1 cellular context compared by ENCODE assay signal in the genomic region with DNA sequence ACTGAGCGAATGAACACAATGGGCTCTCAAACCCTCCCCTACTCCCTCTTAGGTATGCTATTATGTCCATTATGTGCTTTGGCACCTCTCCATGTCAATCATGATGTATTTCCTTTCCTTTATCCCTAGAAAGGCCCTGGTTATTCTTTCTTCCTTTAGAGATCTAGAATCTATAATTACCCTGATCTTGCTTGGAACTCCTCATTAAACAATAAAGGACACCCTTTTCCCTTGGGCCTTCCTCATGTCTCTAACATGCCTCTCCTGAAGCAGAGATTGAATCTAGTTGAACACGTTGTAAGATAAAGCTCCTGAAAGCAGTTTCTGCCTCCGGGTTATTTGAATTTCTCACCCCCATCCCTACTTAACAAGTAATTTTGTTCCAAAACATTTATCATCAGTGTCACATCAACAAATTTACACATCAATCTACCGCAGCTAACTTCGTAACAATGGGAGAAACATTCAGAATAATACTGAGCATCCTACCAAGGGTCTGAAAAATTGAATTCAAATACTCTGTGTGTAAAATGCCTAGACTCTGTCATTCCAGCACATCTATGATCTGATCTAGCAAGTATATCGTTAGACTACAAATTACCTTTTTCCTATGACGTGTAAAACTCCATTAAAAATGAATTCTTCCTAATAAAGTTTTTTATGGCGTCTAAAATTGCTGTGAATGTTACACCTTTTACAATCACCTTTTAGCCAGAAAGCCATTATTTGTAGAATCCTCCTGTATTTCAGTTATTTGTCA.
TF ChIP-seq lines count a peak whose summit lies in the region.

No MANE protein-coding gene starts in this region.

TF ChIP-seq in HEK293, 187 proteins besides CTCF, POLR2A, EP300 and RAD21 (continued from another document and continues in another):
- TF ChIP-seq SP3 (tag by site-specific recombination; IDR thresholded peaks at IDR 0.05) (no peak), ZNF350 (tag by site-specific recombination; IDR thresholded peaks at IDR 0.05) (no peak), ZBTB1 (tag by site-specific recombination; IDR thresholded peaks at IDR 0.05) (no peak), ZNF530 (tag by site-specific recombination; IDR thresholded peaks at IDR 0.05; ENCODE audit: low read depth) (no peak), ZNF202 (tag by site-specific recombination; IDR thresholded peaks at IDR 0.05; ENCODE audit: borderline replicate concordance) (no peak), ZNF529 (tag by site-specific recombination; IDR thresholded peaks at IDR 0.05; ENCODE audit: insufficient replicate concordance) (no peak), IKZF3 (tag by site-specific recombination; IDR thresholded peaks at IDR 0.05) (peak; percentile 47; the same call in 1 of the 2 replicates), ZNF280D (tag by site-specific recombination; IDR thresholded peaks at IDR 0.05) (no peak), ZNF596 (tag by site-specific recombination; IDR thresholded peaks at IDR 0.05) (no peak), ZNF140 (tag by site-specific recombination; IDR thresholded peaks at IDR 0.05) (no peak), ZNF791 (tag by site-specific recombination; IDR thresholded peaks at IDR 0.05) (no peak), ZNF121 (tag by site-specific recombination; IDR thresholded peaks at IDR 0.05) (no peak), ZBTB11 (tag by site-specific recombination; conservative IDR thresholded peaks at IDR 0.05; ENCODE audit: low read depth) (no peak), GLIS2 (tag by site-specific recombination; IDR thresholded peaks at IDR 0.05) (no peak), ZNF223 (tag by site-specific recombination; IDR thresholded peaks at IDR 0.05) (no peak), SCRT1 (tag by site-specific recombination; IDR thresholded peaks at IDR 0.05; ENCODE audit: borderline replicate concordance) (no peak), ZNF629 (tag by site-specific recombination; IDR thresholded peaks at IDR 0.05) (peak; percentile 62), ZNF324 (tag by site-specific recombination; IDR thresholded peaks at IDR 0.05) (no peak), OSR2 (tag by site-specific recombination; IDR thresholded peaks at IDR 0.05) (peak; percentile 78), ZNF26 (tag by site-specific recombination; IDR thresholded peaks at IDR 0.05) (no peak), MYNN (tag by site-specific recombination; IDR thresholded peaks at IDR 0.05; ENCODE audit: borderline replicate concordance) (no peak), TSHZ1 (tag by site-specific recombination; IDR thresholded peaks at IDR 0.05; ENCODE audit: borderline replicate concordance) (no peak), OVOL3 (tag by site-specific recombination; IDR thresholded peaks at IDR 0.05) (no peak), ZNF544 (tag by site-specific recombination; IDR thresholded peaks at IDR 0.05) (no peak), YY1 (tag by site-specific recombination; IDR thresholded peaks at IDR 0.05) (no peak), ZNF169 (tag by site-specific recombination; IDR thresholded peaks at IDR 0.05) (no peak), RBAK (tag by site-specific recombination; IDR thresholded peaks at IDR 0.05) (no peak), SP7 (tag by site-specific recombination; IDR thresholded peaks at IDR 0.05) (peak; percentile 100), KLF7 (tag by site-specific recombination; IDR thresholded peaks at IDR 0.05; ENCODE audit: borderline replicate concordance) (no peak), ZNF132 (tag by site-specific recombination; IDR thresholded peaks at IDR 0.05; ENCODE audit: borderline replicate concordance) (no peak), ZXDB (tag by site-specific recombination; IDR thresholded peaks at IDR 0.05) (0 out of 2 replicates have a peak, but pooled peaks have one; percentile 43), ZNF645 (tag by site-specific recombination; IDR thresholded peaks at IDR 0.05) (no peak), ZNF148 (tag by site-specific recombination; IDR thresholded peaks at IDR 0.05; ENCODE audit: borderline replicate concordance) (no peak), ZNF48 (tag by site-specific recombination; IDR thresholded peaks at IDR 0.05) (no peak), ZNF112 (tag by site-specific recombination; IDR thresholded peaks at IDR 0.05) (no peak), ZNF600 (tag by site-specific recombination; IDR thresholded peaks at IDR 0.05) (0 out of 2 replicates have a peak, but pooled peaks have one; percentile 9), GLI2 (tag by site-specific recombination; IDR thresholded peaks at IDR 0.05; ENCODE audit: borderline replicate concordance, low read depth) (no peak)
- TF ChIP-seq, protein P1, sequence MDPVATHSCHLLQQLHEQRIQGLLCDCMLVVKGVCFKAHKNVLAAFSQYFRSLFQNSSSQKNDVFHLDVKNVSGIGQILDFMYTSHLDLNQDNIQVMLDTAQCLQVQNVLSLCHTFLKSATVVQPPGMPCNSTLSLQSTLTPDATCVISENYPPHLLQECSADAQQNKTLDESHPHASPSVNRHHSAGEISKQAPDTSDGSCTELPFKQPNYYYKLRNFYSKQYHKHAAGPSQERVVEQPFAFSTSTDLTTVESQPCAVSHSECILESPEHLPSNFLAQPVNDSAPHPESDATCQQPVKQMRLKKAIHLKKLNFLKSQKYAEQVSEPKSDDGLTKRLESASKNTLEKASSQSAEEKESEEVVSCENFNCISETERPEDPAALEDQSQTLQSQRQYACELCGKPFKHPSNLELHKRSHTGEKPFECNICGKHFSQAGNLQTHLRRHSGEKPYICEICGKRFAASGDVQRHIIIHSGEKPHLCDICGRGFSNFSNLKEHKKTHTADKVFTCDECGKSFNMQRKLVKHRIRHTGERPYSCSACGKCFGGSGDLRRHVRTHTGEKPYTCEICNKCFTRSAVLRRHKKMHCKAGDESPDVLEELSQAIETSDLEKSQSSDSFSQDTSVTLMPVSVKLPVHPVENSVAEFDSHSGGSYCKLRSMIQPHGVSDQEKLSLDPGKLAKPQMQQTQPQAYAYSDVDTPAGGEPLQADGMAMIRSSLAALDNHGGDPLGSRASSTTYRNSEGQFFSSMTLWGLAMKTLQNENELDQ (tag by site-specific recombination; IDR thresholded peaks at IDR 0.05; ENCODE audit: low read depth): no peak
- TF ChIP-seq, protein P2, sequence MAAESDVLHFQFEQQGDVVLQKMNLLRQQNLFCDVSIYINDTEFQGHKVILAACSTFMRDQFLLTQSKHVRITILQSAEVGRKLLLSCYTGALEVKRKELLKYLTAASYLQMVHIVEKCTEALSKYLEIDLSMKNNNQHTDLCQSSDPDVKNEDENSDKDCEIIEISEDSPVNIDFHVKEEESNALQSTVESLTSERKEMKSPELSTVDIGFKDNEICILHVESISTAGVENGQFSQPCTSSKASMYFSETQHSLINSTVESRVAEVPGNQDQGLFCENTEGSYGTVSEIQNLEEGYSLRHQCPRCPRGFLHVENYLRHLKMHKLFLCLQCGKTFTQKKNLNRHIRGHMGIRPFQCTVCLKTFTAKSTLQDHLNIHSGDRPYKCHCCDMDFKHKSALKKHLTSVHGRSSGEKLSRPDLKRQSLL (tag by site-specific recombination; IDR thresholded peaks at IDR 0.05): no peak
